1 cellular context compared by ENCODE assay signal in genomic region chr15:74809242-74809641, GRCh38.
TF ChIP-seq lines count a peak whose summit lies in the region.

No MANE protein-coding gene starts in this region.

TF ChIP-seq in HEK293, 187 proteins besides CTCF, POLR2A, EP300 and RAD21 (continued from another document):
- TF ChIP-seq TSHZ1 (tag by site-specific recombination; IDR thresholded peaks at IDR 0.05; ENCODE audit: borderline replicate concordance) = no peak
